Comparison of ENCODE assay signal across 8 cellular contexts in genomic region chr7:149261829-149262617, GRCh38. TPM values are rescaled to one million over a fixed set of nuclear protein-coding genes. Genes with fewer than 3 reads are reported as not detected.
DNase-seq lines count a peak whose midpoint lies in the region; ATAC-seq and TF ChIP-seq lines count a peak whose summit lies in the region.

TSS of gene ZNF783 (plus strand) at chr7:149262196. CDS start at chr7:149262334, 138 bp downstream.

- peak; percentile 97 for ATAC-seq in gastroesophageal sphincter

- TF ChIP-seq POLR2A in gastroesophageal sphincter (IDR thresholded peaks at IDR 0.05), result peak; percentile 52

- TF ChIP-seq CTCF in LNCAP (IDR thresholded peaks at IDR 0.05), result peak; percentile 80
- TF ChIP-seq CTCF in gastroesophageal sphincter (IDR thresholded peaks at IDR 0.05), result peak in 3 of 4 experiments; percentile 88 to 94 (median 91)

- no peaks in the 10 kb centered on the region for H3K27me3 ChIP-seq in gastroesophageal sphincter

- no peak for TF ChIP-seq EP300 in gastroesophageal sphincter (IDR thresholded peaks at IDR 0.05)

- H3K4me1 ChIP-seq in gastroesophageal sphincter, result peaks cover 0 to 37% (median 6%) of the 10 kb centered on the region in 3 donors

- WGBS in gastroesophageal sphincter (ENCODE audit: low coverage in 1 of 2), 2 donors, result 0% methylated on average over 6 of the region's 115 CpGs; no CpG with 5 or more reads in 1 of the 2 donors

- peak within 1 kb of the TSS; percentile 41 to 80 for H3K4me3 ChIP-seq in gastroesophageal sphincter

- peak; percentile 77 for DNase-seq in G401 (ENCODE audit: low spot score)
- DNase-seq in GOT3 (lab: John Stamatoyannopoulos, UW), result peak; percentile 71
- DNase-seq in SHP77 (lab: John Stamatoyannopoulos, UW), result peak; percentile 74 to 83
- DNase-seq in activated naive CD4-positive, alpha-beta T cell (lab: John Stamatoyannopoulos, UW), result peak; percentile 63 to 85 (median 72)
- peak; percentile 34 for DNase-seq in non-pigmented ciliary epithelial cell (ENCODE audit: low read depth)
- peak; percentile 85 for DNase-seq in superior temporal gyrus (ENCODE audit: extremely low spot score)

- H3K27ac ChIP-seq in gastroesophageal sphincter, result peak within 1 kb of the TSS; percentile 60 to 95 (median 91)

- no peaks in the 10 kb centered on the region for H3K9me3 ChIP-seq in gastroesophageal sphincter

- in situ Hi-C loops in G401 (cut with HindIII; ENCODE audit: low sequenced_read_pairs), result no loop called here

- H3K36me3 ChIP-seq in gastroesophageal sphincter, result peaks cover 0 to 22% of the 10 kb centered on the region in 2 donors

RNA-seq across cellular contexts. Expression of gene ZNF783, which starts in this region (rescaled TPM):
- 12.8 and 16.9 TPM in 2 replicates for total RNA-seq in G401 (2014; rRNA removed; shearing (Covaris generic))
- 10 to 100 TPM in 3 of 4 donors, 1 to 10 TPM in 1; 8.5 to 17.0 (median 13.1) TPM for total RNA-seq in gastroesophageal sphincter

Comparison
In these comparisons a context has a peak if more than half of its experiments do, and no peak if none do; other contexts are left out.
1. Peak in every context shown above with its lines: DNase-seq, ATAC-seq, H3K4me3 ChIP-seq and H3K27ac ChIP-seq.
2. DNase-seq: peak in every context shown above with its lines; median percentile 85 in superior temporal gyrus; 78 in SHP77; 77 in G401; 72 in activated naive CD4-positive, alpha-beta T cell; 71 in GOT3; 34 in non-pigmented ciliary epithelial cell.